In the genomic region with DNA sequence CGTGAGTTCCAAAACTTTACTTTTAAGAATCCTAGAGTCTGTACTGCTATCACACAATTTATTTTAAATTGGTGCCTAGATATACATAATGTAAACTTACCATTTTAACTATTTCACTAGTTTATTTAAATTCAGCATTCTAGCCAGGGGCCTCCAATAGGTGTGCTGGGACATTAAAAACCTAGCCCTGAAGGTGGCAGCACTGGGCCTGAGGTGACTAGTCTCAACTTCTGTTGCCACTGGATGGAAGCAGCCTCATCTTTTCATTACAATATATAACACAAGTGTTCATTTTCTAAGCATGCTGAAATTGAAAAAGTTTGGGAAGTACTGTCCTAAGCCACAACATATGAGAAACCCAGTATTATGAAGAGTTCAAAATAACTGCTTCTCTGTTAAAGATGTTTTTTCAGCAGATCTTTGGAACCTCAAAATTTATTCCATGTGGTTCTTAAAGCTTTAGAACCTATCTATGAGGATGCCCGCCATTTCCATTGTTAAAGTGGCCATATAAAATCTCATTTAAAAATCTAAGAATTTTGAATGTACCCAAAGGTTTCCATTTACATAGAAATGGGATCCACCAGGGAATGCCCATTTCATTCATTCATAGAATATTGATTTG, we compare ENCODE assay signal across 8 cellular contexts. TPM values are rescaled to one million over a fixed set of nuclear protein-coding genes. Genes with fewer than 3 reads are reported as not detected.
DNase-seq lines count a peak whose midpoint lies in the region; ATAC-seq and TF ChIP-seq lines count a peak whose summit lies in the region.

No MANE protein-coding gene starts in this region.

- H3K79me2 ChIP-seq in parathyroid adenoma: no peaks in the 10 kb centered on the region

- no peak overlapping the region for H3K27ac ChIP-seq in CD4-positive, CD25-positive, alpha-beta regulatory T cell (ENCODE audit: insufficient read depth, low read length, poor library complexity, severe bottlenecking)
- H3K27ac ChIP-seq in RWPE2 (ENCODE audit: poor library complexity, severe bottlenecking) (no peak overlapping the region), foreskin keratinocyte (no peak overlapping the region), parathyroid adenoma (peak overlapping the region; percentile 55), upper lobe of left lung (no peak overlapping the region)

- no peaks in the 10 kb centered on the region for H3K36me3 ChIP-seq in CD4-positive, CD25-positive, alpha-beta regulatory T cell (ENCODE audit: control insufficient read depth, insufficient read depth, low read length)
- H3K36me3 ChIP-seq in RWPE2 (ENCODE audit: low read depth): peaks cover 37% of the 10 kb centered on the region
- H3K36me3 ChIP-seq in parathyroid adenoma (ENCODE audit: control insufficient read depth, insufficient read depth, low read length): no peaks in the 10 kb centered on the region
- H3K36me3 ChIP-seq in upper lobe of left lung: no peaks in the 10 kb centered on the region

- no peaks in the 10 kb centered on the region for H3K27me3 Mint-ChIP-seq in CD4-positive, CD25-positive, alpha-beta regulatory T cell
- no peaks in the 10 kb centered on the region for H3K27me3 Mint-ChIP-seq in activated T-helper 2 cell treated with anti-CD3 and anti-CD28 coated beads, Interferon-gamma antibody, Interleukin-2, Interleukin-4, amounts not matched to agents 10 μg/mL and 5 μg/mL and 100 μg/mL, durations not matched to agents 14 hours and 24 hours and 36 hours (ENCODE audit: low read depth)

- H3K4me3 Mint-ChIP-seq in CD4-positive, CD25-positive, alpha-beta regulatory T cell: peak overlapping the region in 2 of 4 donors; percentile 0 to 66
- no peak overlapping the region for H3K4me3 Mint-ChIP-seq in activated T-helper 2 cell treated with anti-CD3 and anti-CD28 coated beads, Interferon-gamma antibody, Interleukin-2, Interleukin-4, amounts not matched to agents 10 μg/mL and 5 μg/mL and 100 μg/mL, durations not matched to agents 14 hours and 24 hours and 36 hours (ENCODE audit: low read depth)

- H3K4me2 ChIP-seq in parathyroid adenoma (ENCODE audit: low read length): no peak overlapping the region

- no peak overlapping the region for H3K4me3 ChIP-seq in CD4-positive, CD25-positive, alpha-beta regulatory T cell (ENCODE audit: low read depth, low read length)
- H3K4me3 ChIP-seq in RWPE2 (ENCODE audit: severe bottlenecking) (no peak overlapping the region), parathyroid adenoma (ENCODE audit: low read depth, low read length) (no peak overlapping the region), upper lobe of left lung (no peak overlapping the region)

- 91 to 95% methylated on average over 2 of the region's 2 CpGs for WGBS in upper lobe of left lung, 2 donors

- H3K4me1 ChIP-seq in CD4-positive, CD25-positive, alpha-beta regulatory T cell (ENCODE audit: control insufficient read depth, insufficient read depth, low read length, poor library complexity, severe bottlenecking): peaks cover 18% of the 10 kb centered on the region
- H3K4me1 ChIP-seq in RWPE2 (ENCODE audit: insufficient read depth, poor library complexity, severe bottlenecking) (peaks cover 10% of the 10 kb centered on the region), foreskin keratinocyte (peaks cover 15% of the 10 kb centered on the region), parathyroid adenoma (peaks cover 14% of the 10 kb centered on the region), upper lobe of left lung (peaks cover 7 to 14% (median 12%) of the 10 kb centered on the region in 4 donors)

- H3K9ac ChIP-seq in parathyroid adenoma: no peak overlapping the region

- no peaks in the 10 kb centered on the region for H3K27me3 ChIP-seq in CD4-positive, CD25-positive, alpha-beta regulatory T cell (ENCODE audit: control insufficient read depth, insufficient read depth, low read length)
- H3K27me3 ChIP-seq in RWPE2 (ENCODE audit: insufficient read depth, poor library complexity, severe bottlenecking): no peaks in the 10 kb centered on the region
- no peaks in the 10 kb centered on the region for H3K27me3 ChIP-seq in foreskin keratinocyte
- H3K27me3 ChIP-seq in parathyroid adenoma (ENCODE audit: control insufficient read depth, insufficient read depth, low read length): no peaks in the 10 kb centered on the region
- H3K27me3 ChIP-seq in upper lobe of left lung: no peaks in the 10 kb centered on the region

- no peaks in the 10 kb centered on the region for H3K36me3 Mint-ChIP-seq in CD4-positive, CD25-positive, alpha-beta regulatory T cell
- peaks cover 10% of the 10 kb centered on the region for H3K36me3 Mint-ChIP-seq in activated T-helper 2 cell treated with anti-CD3 and anti-CD28 coated beads, Interferon-gamma antibody, Interleukin-2, Interleukin-4, amounts not matched to agents 10 μg/mL and 5 μg/mL and 100 μg/mL, durations not matched to agents 14 hours and 24 hours and 36 hours (ENCODE audit: low read depth)

- ATAC-seq in CD4-positive, CD25-positive, alpha-beta regulatory T cell (ENCODE audit: low read depth in 2 of 2): peak; percentile 59
- ATAC-seq in GM19395 (IDR thresholded peaks at IDR 0.05; ENCODE audit: unreplicated experiment) (peak; percentile 39), RWPE2 (ENCODE audit: low read depth) (peak; percentile 47; the same call in 2 of the 3 replicates), foreskin keratinocyte (peak; percentile 62), upper lobe of left lung (ENCODE audit: low FRiP score in 2 of 2) (peak in 1 of 2 donors; percentile 72)

- TF ChIP-seq CTCF in RWPE2 (IDR thresholded peaks at IDR 0.05; ENCODE audit: poor library complexity, severe bottlenecking) (peak; percentile 89), foreskin keratinocyte (conservative IDR thresholded peaks at IDR 0.05) (peak; percentile 84), parathyroid adenoma (IDR thresholded peaks at IDR 0.05) (peak; percentile 84), upper lobe of left lung (IDR thresholded peaks at IDR 0.05) (peak; percentile 50 to 76 (median 56))

- H3K9me3 ChIP-seq in CD4-positive, CD25-positive, alpha-beta regulatory T cell (ENCODE audit: control insufficient read depth in 2 of 2, low read length in 2 of 2): no peaks in the 10 kb centered on the region
- no peaks in the 10 kb centered on the region for H3K9me3 ChIP-seq in RWPE2 (ENCODE audit: severe bottlenecking)
- no peaks in the 10 kb centered on the region for H3K9me3 ChIP-seq in parathyroid adenoma (ENCODE audit: control insufficient read depth, low read length)
- H3K9me3 ChIP-seq in upper lobe of left lung: no peaks in the 10 kb centered on the region

- intact Hi-C loops in activated T-helper 2 cell treated with anti-CD3 and anti-CD28 coated beads, Interferon-gamma antibody, Interleukin-2, Interleukin-4, amounts not matched to agents 10 μg/mL and 5 μg/mL and 100 μg/mL, durations not matched to agents 14 hours and 24 hours and 36 hours (cut with micrococcal nuclease): loop anchor here (1.0 to 10.0 kb wide), 6 partner anchors 53 to 572 kb away; a partner anchor contains a TSS

- TF ChIP-seq POLR2A in upper lobe of left lung (IDR thresholded peaks at IDR 0.05): no peak

- no peak for TF ChIP-seq EP300 in upper lobe of left lung (IDR thresholded peaks at IDR 0.05)

- peak overlapping the region; percentile 69 for H2AFZ ChIP-seq in parathyroid adenoma

- DNase-seq in CD4-positive, CD25-positive, alpha-beta regulatory T cell: peak; percentile 63 to 85 (median 75)
- DNase-seq in KG1 (lab: John Stamatoyannopoulos, UW) (peak; percentile 68), RWPE2 (ENCODE audit: low spot score) (no peak), foreskin keratinocyte (peak in 1 of 2 donors; percentile 47), upper lobe of left lung (peak in 1 of 2 donors; percentile 83)
- peak; percentile 71 for DNase-seq in activated T-helper 2 cell treated with anti-CD3 and anti-CD28 coated beads, Interferon-gamma antibody, Interleukin-2, Interleukin-4, amounts not matched to agents 10 μg/mL and 5 μg/mL and 100 μg/mL, durations not matched to agents 14 hours and 24 hours and 36 hours (ENCODE audit: low spot score)

- peaks cover 0 to 2% (median 0%) of the 10 kb centered on the region in 7 donors for H3K9me3 Mint-ChIP-seq in CD4-positive, CD25-positive, alpha-beta regulatory T cell
- no peaks in the 10 kb centered on the region for H3K9me3 Mint-ChIP-seq in activated T-helper 2 cell treated with anti-CD3 and anti-CD28 coated beads, Interferon-gamma antibody, Interleukin-2, Interleukin-4, amounts not matched to agents 10 μg/mL and 5 μg/mL and 100 μg/mL, durations not matched to agents 14 hours and 24 hours and 36 hours

- H3K4me1 Mint-ChIP-seq in CD4-positive, CD25-positive, alpha-beta regulatory T cell: peaks cover 10 to 16% (median 15%) of the 10 kb centered on the region in 4 donors
- peaks cover 28% of the 10 kb centered on the region for H3K4me1 Mint-ChIP-seq in activated T-helper 2 cell treated with anti-CD3 and anti-CD28 coated beads, Interferon-gamma antibody, Interleukin-2, Interleukin-4, amounts not matched to agents 10 μg/mL and 5 μg/mL and 100 μg/mL, durations not matched to agents 14 hours and 24 hours and 36 hours (ENCODE audit: low read depth)

- no peak overlapping the region for H3K27ac Mint-ChIP-seq in CD4-positive, CD25-positive, alpha-beta regulatory T cell
- no peak overlapping the region for H3K27ac Mint-ChIP-seq in activated T-helper 2 cell treated with anti-CD3 and anti-CD28 coated beads, Interferon-gamma antibody, Interleukin-2, Interleukin-4, amounts not matched to agents 10 μg/mL and 5 μg/mL and 100 μg/mL, durations not matched to agents 14 hours and 24 hours and 36 hours

RNA-seq across cellular contexts. Expression of a gene that starts 2.9 kb away (rescaled TPM):
- 8.6 TPM for total RNA-seq in CD4-positive, CD25-positive, alpha-beta regulatory T cell
- 1 to 10 TPM; 3.1 to 8.6 (median 4.5) TPM for polyA plus RNA-seq in CD4-positive, CD25-positive, alpha-beta regulatory T cell
- 92.8 and 94.5 TPM in 2 replicates for total RNA-seq in activated T-helper 2 cell treated with anti-CD3 and anti-CD28 coated beads, Interferon-gamma antibody, Interleukin-2, Interleukin-4, amounts not matched to agents 10 μg/mL and 5 μg/mL and 100 μg/mL, durations not matched to agents 14 hours and 24 hours and 36 hours
- 79.0 and 93.7 TPM in 2 replicates for total RNA-seq in foreskin keratinocyte
- 40.5 and 49.8 TPM in 2 replicates for polyA plus RNA-seq in foreskin keratinocyte
- total RNA-seq in upper lobe of left lung: 10 to 100 TPM; 10.9 to 78.2 (median 30.3) TPM
